Comparison of ENCODE assay signal across 1 cellular context in genomic region chr1:213110349-213111300, GRCh38.
TF ChIP-seq lines count a peak whose summit lies in the region.

No MANE protein-coding gene starts in this region.

TF ChIP-seq in WTC11, 78 proteins besides CTCF, POLR2A, EP300 and RAD21 (continued from another document):
- TF ChIP-seq MXD4 (CRISPR knock-in tag; IDR thresholded peaks at IDR 0.05; ENCODE audit: borderline replicate concordance) (no peak), ATF6 (CRISPR knock-in tag; IDR thresholded peaks at IDR 0.05) (no peak), NFATC4 (CRISPR knock-in tag; IDR thresholded peaks at IDR 0.05) (no peak)
